12 cellular contexts compared by ENCODE assay signal in genomic region chr9:92455217-92455616, GRCh38. TPM values are rescaled to one million over a fixed set of nuclear protein-coding genes. Genes with fewer than 3 reads are reported as not detected.
A peak's percentile ranks its signal among the peaks of the same experiment; 100 is the strongest.
DNase-seq lines count a peak whose midpoint lies in the region; ATAC-seq, FAIRE-seq and TF ChIP-seq lines count a peak whose summit lies in the region.
"Had no signal": no experiment of that assay in that cellular context is flagged by ENCODE, and none has a peak within 500 bp of the region (broad histone marks: within the 10 kb centered on the region; RNA-seq: fewer than 3 reads in every experiment).

No MANE protein-coding gene starts in this region.

- peak; percentile 49 for TF ChIP-seq CTCF in GM12873 (IDR thresholded peaks at IDR 0.05; ENCODE audit: insufficient read depth, low read depth, low read length, missing control alignments)
- TF ChIP-seq CTCF in GM12878 (IDR thresholded peaks at IDR 0.05 in 2 of 3, conservative IDR thresholded peaks at IDR 0.05 in 1 of 3; ENCODE audit: control insufficient read depth in 2 of 3, extremely low read depth in 1 of 3, insufficient read depth in 1 of 3, low read depth in 3 of 3, low read length in 3 of 3) = peak; percentile 31 to 50 (median 42); a peak in 5 of 6 replicates

- no peaks in the 10 kb centered on the region for H3K79me1 ChIP-seq in mesendoderm (ENCODE audit: low read length)

- H3K79me2 ChIP-seq in Karpas-422 (ENCODE audit: low read length) (no peaks in the 10 kb centered on the region; the same call in 1 of the 2 replicates), GM12878 (ENCODE audit: control insufficient read depth, insufficient read depth, low read length) (no peaks in the 10 kb centered on the region), mesendoderm (ENCODE audit: control insufficient read depth, insufficient read depth, low read length) (no peaks in the 10 kb centered on the region)

- H2AFZ ChIP-seq in Karpas-422 (ENCODE audit: low read length) (no peak overlapping the region), GM12878 (ENCODE audit: control insufficient read depth, low read depth, low read length) (no peak overlapping the region)

- H3K4me1 ChIP-seq in Karpas-422 (ENCODE audit: low read length) (no peaks in the 10 kb centered on the region), GM12878 (ENCODE audit: control insufficient read depth, insufficient read depth, low read length) (no peaks in the 10 kb centered on the region), mesendoderm (ENCODE audit: control insufficient read depth, low read depth, low read length) (no peaks in the 10 kb centered on the region)
- H3K4me1 ChIP-seq: tibial artery had no signal

- H2BK15ac ChIP-seq in mesendoderm (replicated peaks; ENCODE audit: low read depth) = no peak overlapping the region

- SMC1A ChIA-PET in GM12878 (lab: Charles Lee; ENCODE audit: uncharacterized antibody, unreplicated experiment) = interaction anchor here (1.0 kb wide), 1 partner anchor 81 kb away, joined by 3 read pairs; the partner anchor contains the start of gene ECM2

- peak; percentile 69 for DNase-seq in Karpas-422
- DNase-seq in GM12878 (ENCODE audit: low read depth, low spot score) = no peak
- DNase-seq in mesendoderm = peak; percentile 40
- no peak for DNase-seq in HPDE6-E6E7 (ENCODE audit: extremely low spot score)
- no peak for DNase-seq in NCI-H1092 (lab: John Stamatoyannopoulos, UW)
- DNase-seq: GF-D8, head of caudate nucleus, naive B cell, NCI-H1694 treated with DMSO at 0.1 percent for 48 hours, tibial artery had no signal

- intact Hi-C loops in GM12878 (cut with micrococcal nuclease; ENCODE audit: unreplicated experiment) = no loop called here

- TF ChIP-seq EP300 in GM12878 (IDR thresholded peaks at IDR 0.05; ENCODE audit: borderline replicate concordance in 1 of 2, control insufficient read depth in 1 of 2, low read depth in 2 of 2, low read length in 2 of 2) = no peak

- H3K4me2 ChIP-seq in Karpas-422 (ENCODE audit: low read depth, low read length, poor library complexity, severe bottlenecking) (no peak overlapping the region), GM12878 (ENCODE audit: control insufficient read depth, insufficient read depth) (no peak overlapping the region), mesendoderm (ENCODE audit: low read length) (no peak overlapping the region)

- peak; percentile 65 for ATAC-seq in GM12878
- no peak for ATAC-seq in GM18867 (IDR thresholded peaks at IDR 0.05; ENCODE audit: unreplicated experiment)

- H3K9me3 ChIP-seq in Karpas-422 (ENCODE audit: low read length) = no peaks in the 10 kb centered on the region
- H3K9me3 ChIP-seq in GM12878 (replicated peaks; ENCODE audit: control insufficient read depth, insufficient read depth, low read length) = no peaks in the 10 kb centered on the region
- H3K9me3 ChIP-seq: tibial artery had no signal

- H3K36me3 ChIP-seq in Karpas-422 (ENCODE audit: insufficient read depth, low read length) = no peaks in the 10 kb centered on the region
- H3K36me3 ChIP-seq in GM12878 (ENCODE audit: control insufficient read depth in 2 of 2, insufficient read depth in 2 of 2, low read length in 1 of 2) = no peaks in the 10 kb centered on the region
- H3K36me3 ChIP-seq in mesendoderm (ENCODE audit: control insufficient read depth, insufficient read depth, low read length) = no peaks in the 10 kb centered on the region

- peak; percentile 44 for TF ChIP-seq RAD21 in GM12878 (IDR thresholded peaks at IDR 0.05; ENCODE audit: insufficient read depth, low read depth, low read length)

- H3K9ac ChIP-seq in Karpas-422 (ENCODE audit: low read length) (no peak overlapping the region), GM12878 (ENCODE audit: control insufficient read depth, insufficient read depth, low read length) (no peak overlapping the region), mesendoderm (ENCODE audit: low read length) (no peak overlapping the region)

- no peak overlapping the region for H2BK120ac ChIP-seq in mesendoderm (ENCODE audit: low read depth, low read length)

- H4K8ac ChIP-seq in mesendoderm (ENCODE audit: low read depth, low read length) = no peak overlapping the region

- H3K9me2 ChIP-seq in Karpas-422 (replicated peaks; ENCODE audit: insufficient read depth, low read length) = no peaks in the 10 kb centered on the region

- no peak for TF ChIP-seq POLR2A in GM12878 (IDR thresholded peaks at IDR 0.05; ENCODE audit: low read depth, low read length)

- in situ Hi-C loops in GM12878 (cut with MboI) = no loop called here

- WGBS in GM12878 (ENCODE audit: insufficient coverage, insufficient replicate concordance, low lambda C conversion rate, missing lambda C conversion rate) = 77% methylated on average over 3 of the region's 3 CpGs
- WGBS in mesendoderm (ENCODE audit: extremely low coverage, insufficient coverage, low lambda C conversion rate) = no CpG with 5 or more reads among the region's 3 CpGs

- H4K20me1 ChIP-seq in Karpas-422 (ENCODE audit: insufficient read depth, low read depth, low read length) = no peaks in the 10 kb centered on the region
- no peaks in the 10 kb centered on the region for H4K20me1 ChIP-seq in GM12878 (ENCODE audit: control insufficient read depth, insufficient read depth)

- H3K56ac ChIP-seq in mesendoderm (ENCODE audit: low read length) = no peak overlapping the region

- no peak overlapping the region for H2AK5ac ChIP-seq in mesendoderm (ENCODE audit: low read length)

- no peak overlapping the region for H3K27ac ChIP-seq in Karpas-422 (ENCODE audit: low read length)
- no peak overlapping the region for H3K27ac ChIP-seq in GM12878 (ENCODE audit: control insufficient read depth, insufficient read depth)
- H3K27ac ChIP-seq in mesendoderm (ENCODE audit: low read depth, low read length) = no peak overlapping the region
- H3K27ac ChIP-seq: tibial artery had no signal

- CTCF ChIA-PET in GM12878 (lab: Yijun Ruan, JAX) = interaction anchor here (0.7 to 2.6 kb wide), 8 partner anchors 13 to 317 kb away, joined by 3 to 11 read pairs (median 5); partner anchors contain the start of gene CENPP

- no peak overlapping the region for H2BK5ac ChIP-seq in mesendoderm (ENCODE audit: low read length)

- H3K18ac ChIP-seq in mesendoderm (ENCODE audit: low read length) = no peak overlapping the region

- H3K27me3 ChIP-seq in Karpas-422 (ENCODE audit: low read length) (no peaks in the 10 kb centered on the region), GM12878 (replicated peaks in 1 of 2; ENCODE audit: control insufficient read depth in 2 of 2, insufficient read depth in 2 of 2, low read length in 1 of 2) (no peaks in the 10 kb centered on the region), mesendoderm (ENCODE audit: insufficient read depth, low read length, poor library complexity) (no peaks in the 10 kb centered on the region)
- H3K27me3 ChIP-seq: tibial artery had no signal

- no peak overlapping the region for H4K5ac ChIP-seq in mesendoderm (ENCODE audit: low read length)

- BruUV-seq in GM12878 (replicated peaks; lab: Mats Ljungman, UMichigan) = no TSS peak

- POLR2A ChIA-PET in GM12878 (lab: Charles Lee) = no interaction called here

- no peak overlapping the region for H3K23ac ChIP-seq in mesendoderm (ENCODE audit: low read length)

- H3K4ac ChIP-seq in mesendoderm (ENCODE audit: low read depth, low read length) = no peak overlapping the region

- FAIRE-seq in GM12878 (lab: Jason Lieb, UNC) = no peak

- H3K4me3 ChIP-seq in Karpas-422 (ENCODE audit: low read length) = no peak overlapping the region
- no peak overlapping the region for H3K4me3 ChIP-seq in GM12878
- no peak overlapping the region for H3K4me3 ChIP-seq in mesendoderm (ENCODE audit: low read length)
- H3K4me3 ChIP-seq: tibial artery had no signal

- RAD21 ChIA-PET in GM12878 (lab: Charles Lee; ENCODE audit: unreplicated experiment) = no interaction called here

RNA-seq across cellular contexts. Expression of gene ASPN, which starts 27.1 kb away (rescaled TPM):
- not detected in 2 replicates for total RNA-seq in Karpas-422 (2014; rRNA removed; shearing (Covaris generic); ENCODE audit: low replicate concordance)
- not detected in 2 replicates for total RNA-seq in GM12878 (2013; cell fraction: nucleolus; rRNA removed)
- total RNA-seq in GM12878 (2014; rRNA removed) = not detected in 2 replicates
- total RNA-seq in GM12878 (2014; rRNA removed; fragmentation: Illumina TruSeq; extraction: Trizol) = not detected in 2 replicates
- not detected in 2 replicates for total RNA-seq in GM12878 (2021)
- polyA plus RNA-seq in GM12878 (2011; ENCODE audit: low read depth) = not detected
- not detected in 2 replicates for polyA plus RNA-seq in GM12878 (2011; rRNA removed)
- not detected in 2 replicates for polyA plus RNA-seq in GM12878 (2011; cell fraction: cytosol; rRNA removed)
- not detected in 2 replicates for polyA plus RNA-seq in GM12878 (2011; cell fraction: nucleus; rRNA removed)
- polyA plus RNA-seq in GM12878 (2012) = not detected in 2 replicates
- not detected in 2 replicates for polyA plus RNA-seq in GM12878 (2014; fragmentation: Illumina TruSeq; extraction: Trizol)
- polyA plus RNA-seq in GM12878 (2014; fragmentation: Nextera tagmentation; extraction: Ambion mirVana) = under 1 TPM in 1 of 2 experiments, not detected in 1; 0.03 TPM
- not detected in 2 replicates for polyA plus RNA-seq in GM12878 (2014; rRNA removed)
- under 1 TPM; 0.42 to 0.47 TPM for polyA plus RNA-seq in GM12878 (2016; fragmentation: Nextera tagmentation; extraction: Ambion mirVana)
- polyA minus RNA-seq in GM12878 (2011; rRNA and poly(A)+ RNA removed) = not detected in 2 replicates
- not detected in 2 replicates for polyA minus RNA-seq in GM12878 (2011; cell fraction: cytosol; rRNA and poly(A)+ RNA removed)
- not detected in 2 replicates for polyA minus RNA-seq in GM12878 (2011; cell fraction: nucleus; rRNA and poly(A)+ RNA removed)
- not detected for polyA plus RNA-seq in mesendoderm (2013, experiment 1 of 2)
- polyA plus RNA-seq in mesendoderm (2013, experiment 2 of 2) = not detected

RNA-seq across cellular contexts. Expression of gene OMD, which starts 30.9 kb away (rescaled TPM):
- total RNA-seq in Karpas-422 (2014; rRNA removed; shearing (Covaris generic); ENCODE audit: low replicate concordance) = not detected in 2 replicates
- total RNA-seq in GM12878 (2013; cell fraction: nucleolus; rRNA removed) = not detected in 2 replicates
- not detected in 2 replicates for total RNA-seq in GM12878 (2014; rRNA removed)
- not detected in 2 replicates for total RNA-seq in GM12878 (2014; rRNA removed; fragmentation: Illumina TruSeq; extraction: Trizol)
- total RNA-seq in GM12878 (2021) = not detected in 2 replicates
- not detected for polyA plus RNA-seq in GM12878 (2011; ENCODE audit: low read depth)
- polyA plus RNA-seq in GM12878 (2011; rRNA removed) = not detected in 2 replicates
- not detected in 2 replicates for polyA plus RNA-seq in GM12878 (2011; cell fraction: cytosol; rRNA removed)
- not detected in 2 replicates for polyA plus RNA-seq in GM12878 (2011; cell fraction: nucleus; rRNA removed)
- polyA plus RNA-seq in GM12878 (2012) = 0.08 TPM in 1 of 2 replicates, not detected in the other
- polyA plus RNA-seq in GM12878 (2014; fragmentation: Illumina TruSeq; extraction: Trizol) = not detected in 2 replicates
- under 1 TPM in 1 of 2 experiments, not detected in 1; 0.08 TPM for polyA plus RNA-seq in GM12878 (2014; fragmentation: Nextera tagmentation; extraction: Ambion mirVana)
- not detected in 2 replicates for polyA plus RNA-seq in GM12878 (2014; rRNA removed)
- under 1 TPM; 0.57 to 0.70 TPM for polyA plus RNA-seq in GM12878 (2016; fragmentation: Nextera tagmentation; extraction: Ambion mirVana)
- not detected in 2 replicates for polyA minus RNA-seq in GM12878 (2011; rRNA and poly(A)+ RNA removed)
- not detected in 2 replicates for polyA minus RNA-seq in GM12878 (2011; cell fraction: cytosol; rRNA and poly(A)+ RNA removed)
- polyA minus RNA-seq in GM12878 (2011; cell fraction: nucleus; rRNA and poly(A)+ RNA removed) = not detected in 2 replicates
- not detected for polyA plus RNA-seq in mesendoderm (2013, experiment 1 of 2)
- polyA plus RNA-seq in mesendoderm (2013, experiment 2 of 2) = not detected

RNA-seq across cellular contexts. Expression of gene OGN, which starts 50.8 kb away (rescaled TPM):
- 3.3 and 16.4 TPM in 2 replicates for total RNA-seq in Karpas-422 (2014; rRNA removed; shearing (Covaris generic); ENCODE audit: low replicate concordance)
- not detected in 2 replicates for total RNA-seq in GM12878 (2013; cell fraction: nucleolus; rRNA removed)
- total RNA-seq in GM12878 (2014; rRNA removed) (0.05 and 0.11 TPM in 2 replicates), GM12878 (2014; rRNA removed; fragmentation: Illumina TruSeq; extraction: Trizol) (not detected in 2 replicates), GM12878 (2021) (0.11 TPM in 1 of 2 replicates, not detected in the other)
- not detected for polyA plus RNA-seq in GM12878 (2011; ENCODE audit: low read depth)
- polyA plus RNA-seq in GM12878 (2011; rRNA removed) (not detected in 2 replicates), GM12878 (2014; fragmentation: Illumina TruSeq; extraction: Trizol) (0.04 TPM in 1 of 2 replicates, not detected in the other), GM12878 (2014; fragmentation: Nextera tagmentation; extraction: Ambion mirVana) (under 1 TPM in 1 of 2 experiments, not detected in 1; 0.19 TPM), GM12878 (2014; rRNA removed) (0.05 TPM in 1 of 2 replicates, not detected in the other), GM12878 (2016; fragmentation: Nextera tagmentation; extraction: Ambion mirVana) (1 to 10 TPM; 2.1 to 2.5 TPM)
- polyA plus RNA-seq in GM12878 (2011; cell fraction: cytosol; rRNA removed) = not detected in 2 replicates
- polyA plus RNA-seq in GM12878 (2011; cell fraction: nucleus; rRNA removed) = not detected in 2 replicates
- polyA plus RNA-seq in GM12878 (2012) = 0.07 and 0.42 TPM in 2 replicates
- polyA minus RNA-seq in GM12878 (2011; rRNA and poly(A)+ RNA removed) = not detected in 2 replicates
- polyA minus RNA-seq in GM12878 (2011; cell fraction: cytosol; rRNA and poly(A)+ RNA removed) = not detected in 2 replicates
- not detected in 2 replicates for polyA minus RNA-seq in GM12878 (2011; cell fraction: nucleus; rRNA and poly(A)+ RNA removed)
- not detected for polyA plus RNA-seq in mesendoderm (2013, experiment 1 of 2)
- not detected for polyA plus RNA-seq in mesendoderm (2013, experiment 2 of 2)

Comparison
In these comparisons a context has a peak if more than half of its experiments do, and no peak if none do; other contexts are left out.
1. DNase-seq: peak in Karpas-422 (single experiment) and mesendoderm (single experiment); none in GM12878 (single experiment), HPDE6-E6E7 (single experiment) and NCI-H1092 (single experiment).